ENCODE assay signal across 2 cellular contexts in genomic region chr10:27794157-27794556, GRCh38.
TF ChIP-seq lines count a peak whose summit lies in the region.

No MANE protein-coding gene starts in this region.

TF ChIP-seq in SK-N-SH, 30 proteins besides CTCF, POLR2A, EP300 and RAD21 (continued from another document):
- TF ChIP-seq GABPA (IDR thresholded peaks at IDR 0.05; ENCODE audit: low read depth): no peak
- no peak for TF ChIP-seq RXRA (IDR thresholded peaks at IDR 0.05; ENCODE audit: borderline replicate concordance, low read depth)
- TF ChIP-seq TCF12 (IDR thresholded peaks at IDR 0.05): no peak
- TF ChIP-seq NRF1 (IDR thresholded peaks at IDR 0.05; ENCODE audit: low read depth, low read length): no peak

TF ChIP-seq in SK-N-SH treated with all-trans-retinoic acid at 6 μM for 48 hours, 23 proteins besides CTCF, POLR2A, EP300 and RAD21 (continued from another document):
- TF ChIP-seq PATZ1 (CRISPR knock-in tag; IDR thresholded peaks at IDR 0.05; ENCODE audit: borderline replicate concordance): no peak
TF ChIP-seq in SK-N-SH treated with all-trans-retinoic acid at 6 μM for 48 hours: peak in this region for 0.
